8 cellular contexts compared by ENCODE assay signal in genomic region chr15:31024330-31024729, GRCh38. TPM values are rescaled to one million over a fixed set of nuclear protein-coding genes. Genes with fewer than 3 reads are reported as not detected.
DNase-seq lines count a peak whose midpoint lies in the region; ATAC-seq and TF ChIP-seq lines count a peak whose summit lies in the region.
"Had no signal": no experiment of that assay in that cellular context is flagged by ENCODE, and none has a peak within 500 bp of the region (broad histone marks: within the 10 kb centered on the region; RNA-seq: fewer than 3 reads in every experiment).

No MANE protein-coding gene starts in this region.

- no peaks in the 10 kb centered on the region for H3K36me3 Mint-ChIP-seq in effector memory CD8-positive, alpha-beta T cell (ENCODE audit: insufficient read depth)

- H3K27me3 Mint-ChIP-seq in effector memory CD8-positive, alpha-beta T cell = peaks cover 36 to 47% of the 10 kb centered on the region in 2 donors

- H3K4me1 ChIP-seq in ovary (ENCODE audit: insufficient read depth) = peaks cover 1% of the 10 kb centered on the region

- intact Hi-C loops in ovary (cut with DNase I) = no loop called here

- H3K36me3 ChIP-seq in ovary = no peaks in the 10 kb centered on the region

- no peak for TF ChIP-seq EP300 in ovary (IDR thresholded peaks at IDR 0.05)

- in situ Hi-C loops in astrocyte of the cerebellum (cut with HindIII; ENCODE audit: low sequenced_read_pairs) = loop anchor here (5.0 kb wide), 1 partner anchor 88 kb away; no protein-coding TSS in a partner anchor

- peaks cover 0 to 4% of the 10 kb centered on the region in 2 donors for H3K4me1 Mint-ChIP-seq in effector memory CD8-positive, alpha-beta T cell (ENCODE audit: low read depth in 2 of 2)

- no peaks in the 10 kb centered on the region for H3K9me3 Mint-ChIP-seq in effector memory CD8-positive, alpha-beta T cell

- DNase-seq in HPDE6-E6E7 (ENCODE audit: extremely low spot score) (peak; percentile 87), astrocyte of the cerebellum (ENCODE audit: low read depth) (peak; percentile 98), iPS DF 19.7 (ENCODE audit: low read depth, low spot score) (peak; percentile 73), stromal cell of bone marrow (ENCODE audit: low read depth) (peak; percentile 62), ovary (no peak), NCI-H2107 (lab: John Stamatoyannopoulos, UW) (no peak)
- DNase-seq in effector memory CD8-positive, alpha-beta T cell = no peak
- DNase-seq: NCI-H1436 had no signal

- TF ChIP-seq CTCF in astrocyte of the cerebellum (IDR thresholded peaks at IDR 0.05; ENCODE audit: low read depth, low read length, missing control alignments) (no peak), ovary (IDR thresholded peaks at IDR 0.05) (no peak)

- no peak for ATAC-seq in effector memory CD8-positive, alpha-beta T cell (replicated peaks)

- no peak overlapping the region for H3K27ac ChIP-seq in ovary

- H3K9me3 ChIP-seq in ovary = no peaks in the 10 kb centered on the region

- H3K27ac Mint-ChIP-seq in effector memory CD8-positive, alpha-beta T cell = no peak overlapping the region

- no peaks in the 10 kb centered on the region for H3K27me3 ChIP-seq in ovary

- no peak for TF ChIP-seq POLR2A in ovary (IDR thresholded peaks at IDR 0.05)

- H3K4me3 Mint-ChIP-seq in effector memory CD8-positive, alpha-beta T cell = no peak overlapping the region

- 0 to 2% (median 2%) methylated on average over 5 of the region's 5 CpGs for WGBS in ovary, 3 donors

- H3K4me3 ChIP-seq in astrocyte of the cerebellum (ENCODE audit: low read depth, low read length) (no peak overlapping the region), ovary (no peak overlapping the region)

RNA-seq across cellular contexts. Expression of gene MTMR10, which starts 32.9 kb away (rescaled TPM):
- total RNA-seq in ovary = 10 to 100 TPM; 14.4 to 35.8 (median 25.6) TPM
- 10 to 100 TPM; 14.1 to 23.4 TPM for polyA plus RNA-seq in ovary

Comparison
In these comparisons a context has a peak if more than half of its experiments do, and no peak if none do; other contexts are left out.
1. DNase-seq: peak in HPDE6-E6E7 (single experiment), astrocyte of the cerebellum (single experiment), iPS DF 19.7 (single experiment) and stromal cell of bone marrow (single experiment); none in ovary (0 of 5), NCI-H2107 (single experiment) and effector memory CD8-positive, alpha-beta T cell (0 of 3).